Comparison of ENCODE assay signal across 15 cellular contexts in the genomic region with DNA sequence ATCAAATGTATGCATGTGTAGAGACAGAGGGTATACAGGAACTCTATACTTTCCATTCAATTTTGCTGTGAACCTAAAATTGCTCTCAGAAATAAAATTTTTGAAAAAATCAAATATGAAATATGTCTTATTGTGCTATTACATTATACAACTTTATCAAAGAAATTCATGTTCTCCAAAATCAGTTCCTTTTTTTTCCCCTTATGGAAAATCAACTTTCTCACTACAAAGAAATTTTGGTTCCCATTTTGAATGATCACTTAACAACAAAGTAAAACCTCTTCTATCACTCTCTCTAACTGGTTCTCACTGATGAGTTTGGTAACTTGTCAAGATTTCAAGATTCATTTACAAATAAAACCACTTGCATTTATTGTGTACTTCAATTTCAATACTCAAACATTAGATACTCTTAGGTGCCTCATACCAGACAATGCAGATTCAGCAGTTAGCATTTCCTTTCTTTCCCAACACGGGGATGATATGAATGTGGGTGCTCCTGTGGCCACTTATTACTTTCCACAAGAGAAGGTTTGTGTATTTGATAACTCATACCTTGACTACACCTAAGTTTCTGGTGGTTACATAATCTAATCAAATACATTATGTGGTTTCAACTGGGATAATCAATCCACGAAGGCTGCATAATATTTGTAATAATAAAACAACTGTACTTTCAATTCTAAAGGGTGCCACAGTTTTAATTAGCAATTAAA. TPM values are rescaled to one million over a fixed set of nuclear protein-coding genes. Genes with fewer than 3 reads are reported as not detected.
A peak's percentile ranks its signal among the peaks of the same experiment; 100 is the strongest.
DNase-seq lines count a peak whose midpoint lies in the region; ATAC-seq and TF ChIP-seq lines count a peak whose summit lies in the region.
"Had no signal": no experiment of that assay in that cellular context is flagged by ENCODE, and none has a peak within 500 bp of the region (broad histone marks: within the 10 kb centered on the region; RNA-seq: fewer than 3 reads in every experiment).

No MANE protein-coding gene starts in this region.

- peak; percentile 3 for DNase-seq in DMS153 treated with DMSO at 0.1 percent for 48 hours (lab: John Stamatoyannopoulos, UW; ENCODE audit: unreplicated experiment)
- DNase-seq in DMS153 (lab: John Stamatoyannopoulos, UW) = no peak
- no peak for DNase-seq in activated naive CD8-positive, alpha-beta T cell treated with anti-CD3 and anti-CD28 coated beads, Interleukin-2, amount 50 U/mL, for 24 hours
- no peak for DNase-seq in naive thymus-derived CD8-positive, alpha-beta T cell
- no peak for DNase-seq in uterus
- no peak for DNase-seq in NCI-H1048 (lab: John Stamatoyannopoulos, UW)
- DNase-seq: activated CD4-positive, alpha-beta T cell treated with anti-CD3 and anti-CD28 coated beads for 4 hours; amygdala; DMS79; NCI-H2081 treated with DMSO at 0.1 percent for 48 hours; nephron progenitor cell had no signal

- peaks cover 79% of the 10 kb centered on the region for H3K4me1 Mint-ChIP-seq in activated naive CD8-positive, alpha-beta T cell treated with anti-CD3 and anti-CD28 coated beads, Interleukin-2, amount 50 U/mL, for 24 hours
- H3K4me1 Mint-ChIP-seq in naive thymus-derived CD8-positive, alpha-beta T cell = peaks cover 27 to 96% (median 86%) of the 10 kb centered on the region in 4 donors

- no peaks in the 10 kb centered on the region for H3K27me3 ChIP-seq in uterus

- intact Hi-C loops in uterus (cut with DNase I; ENCODE audit: low total_unique reads) = no loop called here

- H3K9me3 ChIP-seq in uterus = no peaks in the 10 kb centered on the region

- H3K4me3 ChIP-seq in uterus = no peak overlapping the region
- H3K4me3 ChIP-seq: skin epidermis had no signal

- H3K27me3 Mint-ChIP-seq in activated naive CD8-positive, alpha-beta T cell treated with anti-CD3 and anti-CD28 coated beads, Interleukin-2, amount 50 U/mL, for 24 hours = no peaks in the 10 kb centered on the region
- no peaks in the 10 kb centered on the region for H3K27me3 Mint-ChIP-seq in naive thymus-derived CD8-positive, alpha-beta T cell

- H3K36me3 Mint-ChIP-seq in activated naive CD8-positive, alpha-beta T cell treated with anti-CD3 and anti-CD28 coated beads, Interleukin-2, amount 50 U/mL, for 24 hours (ENCODE audit: low read depth) = peaks cover 24% of the 10 kb centered on the region
- peaks cover 0 to 18% (median 12%) of the 10 kb centered on the region in 3 donors for H3K36me3 Mint-ChIP-seq in naive thymus-derived CD8-positive, alpha-beta T cell

- H3K4me1 ChIP-seq in uterus = no peaks in the 10 kb centered on the region

- peak overlapping the region; percentile 6 for H3K27ac Mint-ChIP-seq in activated naive CD8-positive, alpha-beta T cell treated with anti-CD3 and anti-CD28 coated beads, Interleukin-2, amount 50 U/mL, for 24 hours
- H3K27ac Mint-ChIP-seq in naive thymus-derived CD8-positive, alpha-beta T cell = peak overlapping the region in 5 of 10 donors; percentile 27 to 80 (median 65)
- H3K27ac Mint-ChIP-seq: nephron progenitor cell had no signal

- no peaks in the 10 kb centered on the region for H3K9me3 Mint-ChIP-seq in activated naive CD8-positive, alpha-beta T cell treated with anti-CD3 and anti-CD28 coated beads, Interleukin-2, amount 50 U/mL, for 24 hours
- peaks cover 0 to 1% (median 0%) of the 10 kb centered on the region in 9 donors for H3K9me3 Mint-ChIP-seq in naive thymus-derived CD8-positive, alpha-beta T cell
- H3K9me3 Mint-ChIP-seq: nephron progenitor cell had no signal

- TF ChIP-seq POLR2A in uterus (IDR thresholded peaks at IDR 0.05) = no peak

- peak overlapping the region; percentile 4 for H3K4me3 Mint-ChIP-seq in activated naive CD8-positive, alpha-beta T cell treated with anti-CD3 and anti-CD28 coated beads, Interleukin-2, amount 50 U/mL, for 24 hours
- peak overlapping the region in 8 of 10 donors; percentile 14 to 77 (median 44) for H3K4me3 Mint-ChIP-seq in naive thymus-derived CD8-positive, alpha-beta T cell
- H3K4me3 Mint-ChIP-seq: nephron progenitor cell had no signal

- no peak for TF ChIP-seq CTCF in uterus (IDR thresholded peaks at IDR 0.05)

- H3K27ac ChIP-seq in uterus = no peak overlapping the region
- H3K27ac ChIP-seq: 22Rv1 had no signal

- no peaks in the 10 kb centered on the region for H3K36me3 ChIP-seq in uterus

- ATAC-seq in HG02870 (IDR thresholded peaks at IDR 0.05; ENCODE audit: unreplicated experiment) (peak; percentile 33), HG03095 (IDR thresholded peaks at IDR 0.05; ENCODE audit: unreplicated experiment) (no peak)
- ATAC-seq in activated naive CD8-positive, alpha-beta T cell treated with anti-CD3 and anti-CD28 coated beads, Interleukin-2, amount 50 U/mL, for 24 hours = peak; percentile 60
- peak in 1 of 2 donors; percentile 26 for ATAC-seq in naive thymus-derived CD8-positive, alpha-beta T cell

- POLR2A ChIA-PET in naive thymus-derived CD8-positive, alpha-beta T cell (lab: Charles Lee) = no interaction called here

RNA-seq across cellular contexts. Expression of a gene that starts 6.4 kb away (rescaled TPM):
- 10 to 100 TPM; 58.1 to 59.9 TPM for total RNA-seq in naive thymus-derived CD8-positive, alpha-beta T cell
- 1 to 10 TPM; 3.5 to 4.3 (median 3.8) TPM for polyA plus RNA-seq in naive thymus-derived CD8-positive, alpha-beta T cell
- 10 to 100 TPM; 20.0 to 94.5 (median 78.8) TPM for total RNA-seq in uterus
